ENCODE assay signal across 8 cellular contexts in the genomic region with DNA sequence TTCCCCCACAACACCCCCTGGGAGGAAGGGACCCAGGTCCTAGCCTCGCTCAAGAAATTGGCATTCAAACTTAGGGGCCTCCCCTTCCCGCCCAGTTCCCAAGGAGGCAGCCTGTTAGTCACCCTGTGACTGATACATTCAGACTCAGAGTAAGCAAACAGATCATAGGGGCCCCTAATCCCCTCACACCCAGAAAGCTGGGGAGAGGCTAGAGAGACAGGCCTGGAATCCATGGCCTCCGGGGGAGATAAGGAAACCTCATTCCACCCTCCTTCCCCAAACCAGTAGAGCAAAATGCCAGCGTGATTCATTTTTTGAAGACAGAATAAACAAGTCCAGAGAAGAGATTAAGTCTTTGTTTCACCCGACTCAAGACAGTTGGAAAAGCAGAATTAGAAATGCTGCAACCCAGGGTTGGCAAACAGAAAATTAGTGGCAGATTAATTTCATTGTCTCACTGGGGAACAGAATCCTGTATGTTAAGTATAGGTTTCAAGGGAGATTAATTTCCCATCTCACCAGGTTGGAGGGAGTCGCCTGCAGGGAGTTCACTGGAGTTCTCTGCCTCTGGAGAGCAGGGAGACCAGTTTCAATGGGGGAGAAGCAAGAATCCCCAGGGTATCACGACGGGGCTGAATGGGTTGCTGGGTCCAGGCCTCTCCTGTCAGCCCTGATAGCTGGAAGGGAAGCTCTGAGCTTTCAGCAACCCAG.
DNase-seq lines count a peak whose midpoint lies in the region; ATAC-seq and TF ChIP-seq lines count a peak whose summit lies in the region.

No MANE protein-coding gene starts in this region.

- ATAC-seq in HG03442 (IDR thresholded peaks at IDR 0.05; ENCODE audit: unreplicated experiment): no peak
- ATAC-seq in HG03460 (IDR thresholded peaks at IDR 0.05; ENCODE audit: unreplicated experiment): no peak

- no peak overlapping the region for H3K4me3 ChIP-seq in retinal pigment epithelial cell (ENCODE audit: low read length)

- no peak for TF ChIP-seq CTCF in retinal pigment epithelial cell (conservative IDR thresholded peaks at IDR 0.05; ENCODE audit: low read depth, low read length)

- peak; percentile 10 for DNase-seq in SIG-M5 treated with dmso at 0.1 percent for 504 hours (lab: John Stamatoyannopoulos, UW; ENCODE audit: unreplicated experiment)
- no peak for DNase-seq in SIG-M5 (lab: John Stamatoyannopoulos, UW)
- DNase-seq in NCI-H226: peak; percentile 100
- DNase-seq in dedifferentiated amniotic fluid mesenchymal stem cell (ENCODE audit: extremely low spot score): peak; percentile 92
- peak; percentile 99 for DNase-seq in retinal pigment epithelial cell (ENCODE audit: low read depth)
- DNase-seq in activated gamma-delta T cell (lab: John Stamatoyannopoulos, UW): no peak

Comparison
In these comparisons a context has a peak if more than half of its experiments do, and no peak if none do; other contexts are left out.
1. DNase-seq: peak in SIG-M5 treated with dmso at 0.1 percent for 504 hours (single experiment), NCI-H226 (single experiment), dedifferentiated amniotic fluid mesenchymal stem cell (single experiment) and retinal pigment epithelial cell (single experiment); none in SIG-M5 (single experiment) and activated gamma-delta T cell (single experiment).